ENCODE assay signal across 37 cellular contexts in the genomic region with DNA sequence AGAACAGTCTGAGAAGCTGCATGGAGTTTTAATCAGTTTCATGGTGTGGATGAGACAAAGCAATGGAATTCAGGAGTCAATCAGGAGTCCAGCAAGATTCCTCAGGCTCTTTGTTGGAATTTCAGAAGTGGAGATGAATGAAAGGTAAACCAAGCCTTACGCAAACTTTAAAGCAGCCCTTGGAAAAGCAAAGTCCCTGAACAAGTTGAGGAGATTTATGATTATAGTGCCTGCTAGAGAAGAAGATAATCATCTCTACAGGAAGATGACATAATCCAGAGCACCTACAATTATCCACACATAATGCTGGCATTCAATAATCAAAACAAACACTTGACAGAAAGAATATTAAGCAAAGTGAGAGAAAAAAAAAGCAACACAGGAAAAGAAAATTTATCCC.
DNase-seq lines count a peak whose midpoint lies in the region; ATAC-seq, FAIRE-seq and TF ChIP-seq lines count a peak whose summit lies in the region.
"Had no signal": no experiment of that assay in that cellular context is flagged by ENCODE, and none has a peak within 500 bp of the region (broad histone marks: within the 10 kb centered on the region; RNA-seq: fewer than 3 reads in every experiment).

No MANE protein-coding gene starts in this region.

- no peak overlapping the region for H3K4me3 ChIP-seq in astrocyte (ENCODE audit: insufficient read depth, low read depth, low read length)
- no peak overlapping the region for H3K4me3 ChIP-seq in neural progenitor cell
- no peak overlapping the region for H3K4me3 ChIP-seq in gastrocnemius medialis
- H3K4me3 ChIP-seq: A549, colonic mucosa, GM23338, K562, MG63, PC-9, psoas muscle, sigmoid colon, tibial artery had no signal

- H3K27ac ChIP-seq in astrocyte (ENCODE audit: low read depth, low read length) (no peak overlapping the region), neural progenitor cell (no peak overlapping the region), gastrocnemius medialis (no peak overlapping the region)
- H3K27ac ChIP-seq: A549, colonic mucosa, epithelial cell of prostate, PC-9, psoas muscle, sigmoid colon, tibial artery had no signal

- H3K4me1 ChIP-seq in astrocyte (ENCODE audit: insufficient read depth, low read length) (no peaks in the 10 kb centered on the region), neural progenitor cell (no peaks in the 10 kb centered on the region), gastrocnemius medialis (no peaks in the 10 kb centered on the region)
- H3K4me1 ChIP-seq: A549, colonic mucosa, psoas muscle, tibial artery had no signal

- no peaks in the 10 kb centered on the region for H3K36me3 ChIP-seq in astrocyte (ENCODE audit: insufficient read depth, low read length)
- no peaks in the 10 kb centered on the region for H3K36me3 ChIP-seq in neural progenitor cell
- no peaks in the 10 kb centered on the region for H3K36me3 ChIP-seq in gastrocnemius medialis
- H3K36me3 ChIP-seq: colonic mucosa, MG63, sigmoid colon, tibial artery had no signal

- H2AFZ ChIP-seq in astrocyte (ENCODE audit: low read depth, low read length) (no peak overlapping the region), neural progenitor cell (replicated peaks) (peak overlapping the region; percentile 59)
- H2AFZ ChIP-seq: GM23338, PC-9 had no signal

- intact Hi-C loops in gastrocnemius medialis (cut with DNase I; ENCODE audit: low total_unique reads) = no loop called here

- ATAC-seq in GM18868 (IDR thresholded peaks at IDR 0.05; ENCODE audit: unreplicated experiment) = no peak
- no peak for ATAC-seq in gastrocnemius medialis
- ATAC-seq: A549; GM23338; K562; naive thymus-derived CD4-positive, alpha-beta T cell; psoas muscle; T-cell had no signal

- H3K9ac ChIP-seq in astrocyte (ENCODE audit: low read length) (no peak overlapping the region), neural progenitor cell (no peak overlapping the region)

- FAIRE-seq in astrocyte (lab: Jason Lieb, UNC) = no peak
- FAIRE-seq: A549, GM19239, K562, kidney had no signal

- H3K27me3 ChIP-seq in astrocyte (ENCODE audit: insufficient read depth, low read length) (no peaks in the 10 kb centered on the region), neural progenitor cell (no peaks in the 10 kb centered on the region), gastrocnemius medialis (no peaks in the 10 kb centered on the region)
- H3K27me3 ChIP-seq: colonic mucosa, MG63, sigmoid colon, tibial artery had no signal

- in situ Hi-C loops in gastrocnemius medialis (cut with MboI; ENCODE audit: low sequenced_read_pairs in 4 of 4) = no loop called here

- H3K79me2 ChIP-seq in astrocyte (ENCODE audit: insufficient read depth, low read length) (no peaks in the 10 kb centered on the region), neural progenitor cell (ENCODE audit: low read depth) (no peaks in the 10 kb centered on the region)

- TF ChIP-seq CTCF in astrocyte (IDR thresholded peaks at IDR 0.05; ENCODE audit: insufficient read depth, low read depth, low read length) (no peak), neural progenitor cell (IDR thresholded peaks at IDR 0.05) (no peak), gastrocnemius medialis (IDR thresholded peaks at IDR 0.05 in 4 of 5, conservative IDR thresholded peaks at IDR 0.05 in 1 of 5) (no peak)

- H3K4me2 ChIP-seq in astrocyte (ENCODE audit: low read length) (no peak overlapping the region), neural progenitor cell (no peak overlapping the region)
- H3K4me2 ChIP-seq: A549, GM23338, PC-9 had no signal

- H4K20me1 ChIP-seq in astrocyte (ENCODE audit: insufficient read depth, low read length) (no peaks in the 10 kb centered on the region), neural progenitor cell (ENCODE audit: low read depth) (no peaks in the 10 kb centered on the region)

- H3K4me3 Mint-ChIP-seq in astrocyte (ENCODE audit: unreplicated experiment) (no peak overlapping the region), neural progenitor cell (no peak overlapping the region)
- H3K4me3 Mint-ChIP-seq: activated naive CD8-positive, alpha-beta T cell; CD4-positive, CD25-positive, alpha-beta regulatory T cell; GM23338; HFFc6; naive thymus-derived CD4-positive, alpha-beta T cell; T-cell had no signal

- no peaks in the 10 kb centered on the region for H3F3A ChIP-seq in neural progenitor cell (ENCODE audit: low read depth)

- no peak for TF ChIP-seq POLR2A in gastrocnemius medialis (IDR thresholded peaks at IDR 0.05)

- peak; percentile 13 for DNase-seq in NCI-H748 (lab: John Stamatoyannopoulos, UW; ENCODE audit: unreplicated experiment)
- DNase-seq in NCI-H748 treated with DMSO at 0.1 percent for 48 hours (lab: John Stamatoyannopoulos, UW) = no peak
- peak; percentile 27 for DNase-seq in M059J (ENCODE audit: low read depth)
- DNase-seq in astrocyte (ENCODE audit: low read depth) = peak; percentile 7
- DNase-seq in neural progenitor cell (ENCODE audit: low spot score) = peak; percentile 5
- no peak for DNase-seq in NCI-H1436 treated with DMSO at 0.1 percent for 48 hours (lab: John Stamatoyannopoulos, UW)
- no peak for DNase-seq in gastrocnemius medialis
- DNase-seq: activated CD4-positive, alpha-beta T cell treated with anti-CD3 and anti-CD28 coated beads, Interleukin-2, amount 50 U/mL, for 1 hour; activated effector memory CD4-positive, alpha-beta T cell treated with anti-CD3 and anti-CD28 coated beads, Interleukin-2, amount 50 U/mL, for 16 hours; activated T-cell treated with anti-CD3 and anti-CD28 coated beads, Interleukin-2, amount 50 U/mL, for 1 hour; AML-193; aorta; CD4-positive, CD25-positive, alpha-beta regulatory T cell; colonic mucosa; effector CD4-positive, alpha-beta T cell; head of caudate nucleus; HFFc6; kidney; MG63; naive thymus-derived CD4-positive, alpha-beta T cell; NCI-H2107; NK-92 treated with Interleukin-12 subunit alpha and Interleukin-12 subunit beta, amount 100 ng/mL, for 24 hours; nucleus accumbens; PC-9; psoas muscle; sigmoid colon; stimulated activated CD4-positive, alpha-beta T cell treated with anti-CD3 and anti-CD28 coated beads, Interleukin-12 subunit alpha, Interleukin-12 subunit beta, amount 100 ng/mL, for 4 hours; stimulated activated CD4-positive, alpha-beta T cell treated with anti-CD3 and anti-CD28 coated beads, Interleukin-2, amount 100 ng/mL, for 48 hours; T-cell; tibial artery had no signal

- no peak overlapping the region for H3K27ac Mint-ChIP-seq in astrocyte (ENCODE audit: unreplicated experiment)
- H3K27ac Mint-ChIP-seq in neural progenitor cell = no peak overlapping the region
- H3K27ac Mint-ChIP-seq: activated naive CD8-positive, alpha-beta T cell; CD4-positive, CD25-positive, alpha-beta regulatory T cell; GM23338; HFFc6; naive thymus-derived CD4-positive, alpha-beta T cell; T-cell had no signal

- no peaks in the 10 kb centered on the region for H3K9me3 ChIP-seq in astrocyte (ENCODE audit: insufficient read depth, low read depth, low read length)
- no peaks in the 10 kb centered on the region for H3K9me3 ChIP-seq in neural progenitor cell (ENCODE audit: low read depth)
- no peaks in the 10 kb centered on the region for H3K9me3 ChIP-seq in gastrocnemius medialis
- H3K9me3 ChIP-seq: A549, colonic mucosa, MG63, psoas muscle, sigmoid colon, tibial artery had no signal

- H3K36me3 Mint-ChIP-seq in astrocyte (ENCODE audit: low read depth, unreplicated experiment) = no peaks in the 10 kb centered on the region
- H3K36me3 Mint-ChIP-seq in neural progenitor cell = no peaks in the 10 kb centered on the region
- H3K36me3 Mint-ChIP-seq: activated naive CD8-positive, alpha-beta T cell; CD4-positive, CD25-positive, alpha-beta regulatory T cell; T-cell had no signal

- peaks cover 8% of the 10 kb centered on the region for H3K4me1 Mint-ChIP-seq in astrocyte (ENCODE audit: low read depth, unreplicated experiment)
- H3K4me1 Mint-ChIP-seq in neural progenitor cell = peaks cover 11% of the 10 kb centered on the region
- H3K4me1 Mint-ChIP-seq: CD4-positive, CD25-positive, alpha-beta regulatory T cell; GM23338; naive thymus-derived CD4-positive, alpha-beta T cell; T-cell had no signal

- H3K9me3 Mint-ChIP-seq in astrocyte (ENCODE audit: unreplicated experiment) (no peaks in the 10 kb centered on the region), neural progenitor cell (no peaks in the 10 kb centered on the region)
- H3K9me3 Mint-ChIP-seq: GM23338 had no signal

- H3K27me3 Mint-ChIP-seq in astrocyte (ENCODE audit: low read depth, unreplicated experiment) = no peaks in the 10 kb centered on the region
- no peaks in the 10 kb centered on the region for H3K27me3 Mint-ChIP-seq in neural progenitor cell (ENCODE audit: insufficient read depth, low read depth)
- H3K27me3 Mint-ChIP-seq: activated naive CD8-positive, alpha-beta T cell; CD4-positive, CD25-positive, alpha-beta regulatory T cell; naive thymus-derived CD4-positive, alpha-beta T cell; T-cell had no signal

Comparison
In these comparisons a context has a peak if more than half of its experiments do, and no peak if none do; other contexts are left out.
1. DNase-seq: peak in NCI-H748 (single experiment), M059J (single experiment), astrocyte (single experiment) and neural progenitor cell (single experiment); none in NCI-H748 treated with DMSO at 0.1 percent for 48 hours (single experiment), NCI-H1436 treated with DMSO at 0.1 percent for 48 hours (single experiment) and gastrocnemius medialis (0 of 2).